In the genomic region with DNA sequence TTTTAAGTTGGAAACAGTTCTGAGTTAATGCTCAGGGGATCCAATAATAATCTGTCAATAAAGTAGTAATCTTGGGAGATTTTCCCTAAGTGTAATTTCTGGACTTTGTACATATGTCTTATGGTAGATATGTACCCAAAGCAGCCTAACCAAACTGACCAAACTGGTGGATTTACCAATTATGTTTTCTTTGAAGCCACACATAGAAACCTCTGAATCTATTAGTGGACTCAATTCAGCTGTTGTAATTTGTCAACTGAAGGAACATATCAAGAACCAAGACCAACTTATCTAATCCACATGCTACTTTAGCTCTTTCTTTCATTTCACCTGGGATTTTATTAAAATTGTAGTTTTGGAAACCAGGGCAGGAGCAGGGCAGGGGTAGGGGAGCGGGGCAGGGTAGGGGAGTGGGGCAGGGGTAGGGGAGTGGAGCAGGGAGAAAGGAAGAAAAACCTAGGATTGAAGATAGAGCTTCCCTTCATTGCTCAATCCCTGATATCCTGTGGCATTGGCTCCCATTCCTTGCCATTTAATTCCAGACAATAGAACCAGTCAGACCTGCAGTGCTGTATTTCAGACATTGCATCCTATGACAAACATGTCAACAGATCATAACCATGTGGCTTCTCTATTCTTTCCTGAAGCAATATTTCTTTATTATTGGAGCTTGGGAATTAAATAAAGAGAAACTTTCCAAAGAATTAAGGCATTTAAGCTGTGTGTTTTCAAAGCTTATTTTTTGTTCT, we compare ENCODE assay signal across 11 cellular contexts.
DNase-seq lines count a peak whose midpoint lies in the region; ATAC-seq and TF ChIP-seq lines count a peak whose summit lies in the region.
"Had no signal": no experiment of that assay in that cellular context is flagged by ENCODE, and none has a peak within 500 bp of the region (broad histone marks: within the 10 kb centered on the region; RNA-seq: fewer than 3 reads in every experiment).

No MANE protein-coding gene starts in this region.

- no peak for TF ChIP-seq EP300 in suprapubic skin (IDR thresholded peaks at IDR 0.05)

- H3K27me3 ChIP-seq in suprapubic skin = no peaks in the 10 kb centered on the region
- H3K27me3 ChIP-seq: upper lobe of left lung had no signal

- ATAC-seq in Right ventricle myocardium inferior (peak; percentile 65), HG03460 (IDR thresholded peaks at IDR 0.05; ENCODE audit: unreplicated experiment) (peak; percentile 23), HG03571 (IDR thresholded peaks at IDR 0.05; ENCODE audit: unreplicated experiment) (no peak)

- H3K4me1 ChIP-seq in suprapubic skin = peaks cover 20% of the 10 kb centered on the region
- H3K4me1 ChIP-seq: upper lobe of left lung had no signal

- no peaks in the 10 kb centered on the region for H3K36me3 ChIP-seq in suprapubic skin
- H3K36me3 ChIP-seq: upper lobe of left lung had no signal

- DNase-seq in Right ventricle myocardium inferior (ENCODE audit: missing footprints) (no peak), cardiac septum (ENCODE audit: low spot score) (no peak), epidermal melanocyte (ENCODE audit: insufficient read length, low spot score) (peak; percentile 25), suprapubic skin (ENCODE audit: low spot score in 2 of 2) (no peak), HK-2 (ENCODE audit: unreplicated experiment) (no peak), NCI-H524 (lab: John Stamatoyannopoulos, UW) (no peak)
- DNase-seq: NCI-H2107; stimulated activated CD4-positive, alpha-beta T cell treated with anti-CD3 and anti-CD28 coated beads, Interleukin-4, amount 100 ng/mL, for 1 hour had no signal

- intact Hi-C loops in Right ventricle myocardium inferior (cut with DNase I) (no loop called here), cardiac septum (cut with DNase I) (no loop called here)

- H3K4me3 ChIP-seq in suprapubic skin = no peak overlapping the region
- H3K4me3 ChIP-seq: upper lobe of left lung had no signal

- peak overlapping the region; percentile 52 for H3K27ac ChIP-seq in suprapubic skin

- TF ChIP-seq CTCF in suprapubic skin (IDR thresholded peaks at IDR 0.05) = no peak

- TF ChIP-seq POLR2A in suprapubic skin (IDR thresholded peaks at IDR 0.05) = no peak

- no peaks in the 10 kb centered on the region for H3K9me3 ChIP-seq in suprapubic skin
- H3K9me3 ChIP-seq: upper lobe of left lung had no signal

- WGBS in suprapubic skin = 86% methylated on average over 1 of the region's 1 CpG
